Comparison of ENCODE assay signal across 1 cellular context in the genomic region with DNA sequence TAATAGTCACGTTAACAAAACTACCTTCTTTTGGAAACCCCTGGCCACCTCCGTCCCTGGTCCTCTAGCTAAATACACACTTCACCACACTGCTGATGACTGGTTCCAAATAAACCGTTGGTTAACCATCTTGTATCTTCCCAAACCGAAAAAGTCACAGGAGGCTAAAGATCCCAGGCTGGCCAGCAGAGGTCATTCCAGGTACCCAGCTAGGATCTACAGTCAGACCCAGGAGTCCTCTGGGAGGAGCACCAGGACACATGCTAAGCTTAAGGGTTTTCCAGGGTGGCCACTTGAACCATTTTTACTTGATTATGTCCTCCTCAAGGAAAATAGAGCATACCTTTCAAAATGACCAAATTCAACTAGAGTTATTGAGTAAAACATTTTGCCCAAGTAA.
TF ChIP-seq lines count a peak whose summit lies in the region.

No MANE protein-coding gene starts in this region.

TF ChIP-seq in GM23338, 12 proteins besides CTCF, POLR2A, EP300 and RAD21 (continued from another document):
- TF ChIP-seq ZNF331 (CRISPR knock-in tag; IDR thresholded peaks at IDR 0.05; ENCODE audit: low read depth) (no peak), NANOG (IDR thresholded peaks at IDR 0.05; ENCODE audit: borderline replicate concordance) (no peak)
